Comparison of ENCODE assay signal across 13 cellular contexts in the genomic region with DNA sequence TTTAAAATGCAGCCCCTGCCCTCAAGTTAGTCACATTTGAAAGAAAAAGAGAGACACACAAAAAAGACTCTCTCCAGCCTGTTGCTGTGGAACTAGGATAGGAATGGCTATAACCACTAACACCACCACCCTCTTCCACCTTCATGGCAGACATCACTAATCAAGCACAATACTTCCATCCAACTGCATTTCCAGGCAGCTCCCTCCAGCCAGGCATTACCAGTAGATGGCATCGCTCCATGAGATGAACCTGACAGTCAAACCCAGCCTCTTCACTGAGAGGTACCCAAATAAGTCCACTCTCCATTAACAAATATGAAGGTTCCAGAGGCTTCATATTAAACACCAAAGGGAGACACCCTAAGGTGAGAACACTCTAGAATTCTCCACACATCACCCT. TPM values are rescaled to one million over a fixed set of nuclear protein-coding genes. Genes with fewer than 3 reads are reported as not detected.
DNase-seq lines count a peak whose midpoint lies in the region; ATAC-seq, FAIRE-seq and TF ChIP-seq lines count a peak whose summit lies in the region.
"Had no signal": no experiment of that assay in that cellular context is flagged by ENCODE, and none has a peak within 500 bp of the region (broad histone marks: within the 10 kb centered on the region; RNA-seq: fewer than 3 reads in every experiment).

No MANE protein-coding gene starts in this region.

- no peak overlapping the region for H2BK12ac ChIP-seq in H9 (ENCODE audit: insufficient read length, low read depth, low read length)

- peaks cover 16 to 37% (median 19%) of the 10 kb centered on the region in 3 experiments for H3K36me3 Mint-ChIP-seq in H9 (ENCODE audit: insufficient read depth in 1 of 3, low read depth in 3 of 3)

- CTCF ChIA-PET in PC-9 (lab: Charles Lee), result no interaction called here

- no peaks in the 10 kb centered on the region for H4K20me1 ChIP-seq in H9 (ENCODE audit: control insufficient read depth, insufficient read depth, insufficient read length)
- H4K20me1 ChIP-seq in PC-9 (ENCODE audit: insufficient read depth), result no peaks in the 10 kb centered on the region
- H4K20me1 ChIP-seq in keratinocyte (ENCODE audit: control insufficient read depth, extremely low read depth, insufficient read depth, low read length), result no peaks in the 10 kb centered on the region

- no peak overlapping the region for H3K4ac ChIP-seq in H9 (ENCODE audit: low read depth, low read length)

- H2BK120ac ChIP-seq in H9 (ENCODE audit: low read depth, low read length, poor library complexity, severe bottlenecking), result no peak overlapping the region

- H3K4me2 ChIP-seq in H9 (ENCODE audit: insufficient read depth, insufficient read length, low read length), result no peak overlapping the region
- no peak overlapping the region for H3K4me2 ChIP-seq in PC-9
- H3K4me2 ChIP-seq in keratinocyte (ENCODE audit: control insufficient read depth, extremely low read depth, insufficient read depth, low read depth, low read length), result no peak overlapping the region

- peaks cover 4% of the 10 kb centered on the region; the same call in 1 of the 2 replicates for H3K36me3 ChIP-seq in PC-9 (ENCODE audit: low read depth)
- peaks cover 8 to 9% of the 10 kb centered on the region in 2 experiments for H3K36me3 ChIP-seq in keratinocyte (ENCODE audit: control insufficient read depth in 2 of 2, extremely low read depth in 1 of 2, insufficient read depth in 2 of 2, low read length in 2 of 2)

- H3K4me3 Mint-ChIP-seq in H9, result no peak overlapping the region; a peak in 1 of 5 replicates
- H3K4me3 Mint-ChIP-seq: dendritic cell treated with granulocyte-macrophage colony-stimulating factor and Interleukin-4, amounts not matched to agents 40 ng/mL and 50 ng/mL, for 4 days; naive thymus-derived CD8-positive, alpha-beta T cell had no signal

- no peak overlapping the region for H3K14ac ChIP-seq in H9 (ENCODE audit: insufficient read depth, low read length)

- no TSS peak for BruUV-seq in PC-9 (replicated peaks; lab: Mats Ljungman, UMichigan)

- no peaks in the 10 kb centered on the region for H3K9me1 ChIP-seq in keratinocyte (ENCODE audit: control insufficient read depth, extremely low read depth, insufficient read depth, low read length)

- FAIRE-seq in keratinocyte (lab: Jason Lieb, UNC), result no peak
- no peak for FAIRE-seq in urothelium cell line (lab: Jason Lieb, UNC)

- no peak overlapping the region for H3K9ac ChIP-seq in H9 (ENCODE audit: extremely low read depth, insufficient read length, low read length)
- no peak overlapping the region for H3K9ac ChIP-seq in keratinocyte (ENCODE audit: control insufficient read depth, extremely low read depth, insufficient read depth, low read length)

- POLR2A ChIA-PET in PC-9 (lab: Charles Lee; ENCODE audit: unreplicated experiment), result interaction anchor here (0.6 kb wide), 1 partner anchor 118 kb away, joined by 5 read pairs; no protein-coding TSS in a partner anchor

- H3T11ph ChIP-seq in H9 (ENCODE audit: low read length), result no peak overlapping the region

- TF ChIP-seq CTCF in H9 (conservative IDR thresholded peaks at IDR 0.05) (peak; percentile 31; the same call in 1 of the 3 replicates), PC-9 (conservative IDR thresholded peaks at IDR 0.05) (peak; percentile 40; the same call in 1 of the 2 replicates), keratinocyte (optimal IDR thresholded peaks at IDR 0.05 in 1 of 3, IDR thresholded peaks at IDR 0.05 in 1 of 3, conservative IDR thresholded peaks at IDR 0.05 in 1 of 3; ENCODE audit: extremely low read depth in 1 of 3, insufficient read depth in 2 of 3, low read length in 3 of 3) (peak in 2 of 3 experiments; percentile 11 to 61)

- no peaks in the 10 kb centered on the region; the same call in 1 of the 2 replicates for H3F3A ChIP-seq in PC-9 (ENCODE audit: insufficient read depth, low read depth)

- H2BK20ac ChIP-seq in H9 (ENCODE audit: low read depth, low read length, poor library complexity, severe bottlenecking), result no peak overlapping the region

- no peak overlapping the region for H2AK5ac ChIP-seq in H9 (ENCODE audit: insufficient read length, low read length)

- no peak overlapping the region for H4K5ac ChIP-seq in H9 (ENCODE audit: insufficient read length, low read depth, low read length)

- H2AFZ ChIP-seq in H9 (ENCODE audit: low read length) (no peak overlapping the region), PC-9 (no peak overlapping the region), keratinocyte (ENCODE audit: control insufficient read depth, low read length) (no peak overlapping the region)

- ATAC-seq in esophagus mucosa, result no peak
- ATAC-seq in GM21619 (IDR thresholded peaks at IDR 0.05; ENCODE audit: unreplicated experiment), result no peak
- ATAC-seq: heart right ventricle; naive thymus-derived CD8-positive, alpha-beta T cell had no signal

- H3K27me3 Mint-ChIP-seq in H9 (ENCODE audit: low read depth), result peaks cover 1% of the 10 kb centered on the region; the same call in 1 of the 2 replicates
- H3K27me3 Mint-ChIP-seq: dendritic cell treated with granulocyte-macrophage colony-stimulating factor and Interleukin-4, amounts not matched to agents 40 ng/mL and 50 ng/mL, for 4 days; naive thymus-derived CD8-positive, alpha-beta T cell had no signal

- no CpG with 5 or more reads among the region's 1 CpG for WGBS in H9 (ENCODE audit: extremely low coverage, insufficient read length, low lambda C conversion rate)

- H3K4me1 ChIP-seq in H9 (ENCODE audit: insufficient read depth, low read length) (no peaks in the 10 kb centered on the region), PC-9 (replicated peaks; ENCODE audit: insufficient read depth) (no peaks in the 10 kb centered on the region), keratinocyte (ENCODE audit: control insufficient read depth, extremely low read depth, insufficient read depth, low read length) (no peaks in the 10 kb centered on the region)

- H3K79me2 ChIP-seq in H9 (ENCODE audit: insufficient read depth, low read length) (no peaks in the 10 kb centered on the region), PC-9 (ENCODE audit: low read depth) (no peaks in the 10 kb centered on the region), keratinocyte (ENCODE audit: control insufficient read depth, insufficient read depth, low read length) (no peaks in the 10 kb centered on the region)

- no peaks in the 10 kb centered on the region for H3K9me3 ChIP-seq in H9 (ENCODE audit: control insufficient read depth, low read depth, low read length)
- no peaks in the 10 kb centered on the region for H3K9me3 ChIP-seq in PC-9 (ENCODE audit: insufficient read depth, low read depth)
- H3K9me3 ChIP-seq in keratinocyte (ENCODE audit: control insufficient read depth, low read depth, low read length), result no peaks in the 10 kb centered on the region
- H3K9me3 ChIP-seq: heart right ventricle had no signal

- H3K27ac Mint-ChIP-seq in H9, result no peak overlapping the region
- H3K27ac Mint-ChIP-seq: dendritic cell treated with granulocyte-macrophage colony-stimulating factor and Interleukin-4, amounts not matched to agents 40 ng/mL and 50 ng/mL, for 4 days had no signal

- H3K56ac ChIP-seq in H9 (ENCODE audit: insufficient read length, low read depth, low read length), result no peak overlapping the region

- no peak overlapping the region for H2BK15ac ChIP-seq in H9 (ENCODE audit: low read depth, low read length)

- no peak overlapping the region for H3K23ac ChIP-seq in H9 (ENCODE audit: insufficient read length, low read depth, low read length)

- DNase-seq in NCI-H2196 treated with DMSO at 0.1 percent for 48 hours (lab: John Stamatoyannopoulos, UW; ENCODE audit: unreplicated experiment) (peak; percentile 16), NCI-H2196 (lab: John Stamatoyannopoulos, UW; ENCODE audit: unreplicated experiment) (no peak), H9 (peak; percentile 42), PC-9 (no peak), keratinocyte (ENCODE audit: low read depth, low spot score) (no peak), urothelium cell line (ENCODE audit: low spot score) (no peak)
- DNase-seq: heart right ventricle; naive thymus-derived CD8-positive, alpha-beta T cell; NCI-H2081 treated with DMSO at 0.1 percent for 48 hours; stimulated activated CD4-positive, alpha-beta T cell treated with anti-CD3 and anti-CD28 coated beads, Interleukin-2, amount 100 ng/mL, for 24 hours had no signal

- dilution Hi-C loops in keratinocyte (cut with MboI; ENCODE audit: extremely low pct_ligation_motif_present, low sequenced_read_pairs), result no loop called here

- no peak overlapping the region for H2BK5ac ChIP-seq in H9 (ENCODE audit: insufficient read length, low read length)

- H3K9me2 ChIP-seq in PC-9 (ENCODE audit: insufficient read depth), result no peaks in the 10 kb centered on the region

- no peak overlapping the region for H3K4me3 ChIP-seq in PC-9
- H3K4me3 ChIP-seq in keratinocyte (ENCODE audit: control insufficient read depth in 2 of 3, extremely low read depth in 1 of 3, insufficient read depth in 2 of 3, low read depth in 1 of 3, low read length in 3 of 3), result no peak overlapping the region
- H3K4me3 ChIP-seq: heart right ventricle had no signal

- H3K18ac ChIP-seq in H9 (ENCODE audit: insufficient read length, low read depth, low read length), result no peak overlapping the region

- intact Hi-C loops in PC-9 (cut with micrococcal nuclease; ENCODE audit: unreplicated experiment), result loop anchor here (5.0 kb wide), 2 partner anchors 112 to 113 kb away; partner anchors contain the start of gene SDSL

- H3K23me2 ChIP-seq in H9 (ENCODE audit: insufficient read length, low read depth, low read length, poor library complexity, severe bottlenecking), result no peaks in the 10 kb centered on the region

- no peaks in the 10 kb centered on the region for H3K27me3 ChIP-seq in H9 (ENCODE audit: insufficient read depth, low read length)
- H3K27me3 ChIP-seq in PC-9 (ENCODE audit: insufficient read depth, low read depth), result no peaks in the 10 kb centered on the region
- H3K27me3 ChIP-seq in keratinocyte (ENCODE audit: control insufficient read depth, extremely low read depth, insufficient read depth, low read length), result no peaks in the 10 kb centered on the region
- H3K27me3 ChIP-seq: heart right ventricle had no signal

- H3K4me1 Mint-ChIP-seq in H9, result peaks cover 3 to 7% of the 10 kb centered on the region in 2 experiments; a peak in 1 of 4 replicates

- no peak overlapping the region for H4K8ac ChIP-seq in H9 (replicated peaks; ENCODE audit: insufficient read length, low read depth, low read length)

- H3K9me3 Mint-ChIP-seq in H9, result peaks cover 4 to 5% of the 10 kb centered on the region in 2 experiments; a peak in 2 of 5 replicates
- H3K9me3 Mint-ChIP-seq: dendritic cell treated with granulocyte-macrophage colony-stimulating factor and Interleukin-4, amounts not matched to agents 40 ng/mL and 50 ng/mL, for 4 days; naive thymus-derived CD8-positive, alpha-beta T cell had no signal

- no peaks in the 10 kb centered on the region for H3K79me1 ChIP-seq in H9 (ENCODE audit: insufficient read depth, low read depth, low read length, poor library complexity, severe bottlenecking)

- no peak overlapping the region for H4K91ac ChIP-seq in H9 (ENCODE audit: insufficient read length, low read depth, low read length)

- H3K27ac ChIP-seq in H9 (ENCODE audit: insufficient read length, low read depth, low read length) (no peak overlapping the region), PC-9 (no peak overlapping the region), keratinocyte (ENCODE audit: control insufficient read depth, insufficient read depth, low read length) (no peak overlapping the region)
- H3K27ac ChIP-seq: heart right ventricle had no signal

RNA-seq across cellular contexts. Expression of gene SLC8B1, which starts 24.4 kb away (rescaled TPM):
- total RNA-seq in H9 (2021) (10.4 and 10.6 TPM in 2 replicates), PC-9 (2021) (29.0 and 39.1 TPM in 2 replicates), esophagus mucosa (16.8 TPM)
- polyA plus RNA-seq in keratinocyte, result 8.0 to 14.6 TPM (median 8.8 TPM) in 3 replicates
- polyA plus RNA-seq in keratinocyte (2011; ENCODE audit: low read depth), result 12.3 TPM
- polyA plus RNA-seq in keratinocyte (2011; cell fraction: cytosol; rRNA removed), result 4.8 and 6.2 TPM in 2 replicates
- polyA plus RNA-seq in keratinocyte (2011; cell fraction: nucleus; rRNA removed), result 29.3 and 33.4 TPM in 2 replicates
- 8.4 and 12.9 TPM in 2 replicates for polyA plus RNA-seq in keratinocyte (2012; ENCODE audit: low replicate concordance)
- polyA minus RNA-seq in keratinocyte, result 20.9 to 40.4 TPM (median 30.6 TPM) in 3 replicates
- polyA minus RNA-seq in keratinocyte (2011; cell fraction: cytosol; rRNA and poly(A)+ RNA removed), result 11.9 TPM
- 17.9 and 30.6 TPM in 2 replicates for polyA minus RNA-seq in keratinocyte (2011; cell fraction: nucleus; rRNA and poly(A)+ RNA removed)

RNA-seq across cellular contexts. Expression of gene PLBD2, which starts 47.9 kb away (rescaled TPM):
- total RNA-seq in H9 (2021), result 31.4 and 35.6 TPM in 2 replicates
- total RNA-seq in PC-9 (2021), result 30.7 and 33.8 TPM in 2 replicates
- polyA plus RNA-seq in keratinocyte, result 6.4 to 12.9 TPM (median 10.8 TPM) in 3 replicates
- 4.9 TPM for polyA plus RNA-seq in keratinocyte (2011; ENCODE audit: low read depth)
- 8.4 and 14.5 TPM in 2 replicates for polyA plus RNA-seq in keratinocyte (2011; cell fraction: cytosol; rRNA removed)
- polyA plus RNA-seq in keratinocyte (2011; cell fraction: nucleus; rRNA removed), result 52.6 and 56.5 TPM in 2 replicates
- polyA plus RNA-seq in keratinocyte (2012; ENCODE audit: low replicate concordance), result 14.5 and 32.7 TPM in 2 replicates
- polyA minus RNA-seq in keratinocyte, result 19.2 to 64.9 TPM (median 19.6 TPM) in 3 replicates
- polyA minus RNA-seq in keratinocyte (2011; cell fraction: cytosol; rRNA and poly(A)+ RNA removed), result 34.5 TPM
- 60.8 and 67.2 TPM in 2 replicates for polyA minus RNA-seq in keratinocyte (2011; cell fraction: nucleus; rRNA and poly(A)+ RNA removed)
- total RNA-seq in esophagus mucosa, result 14.1 TPM

Comparison
In these comparisons a context has a peak if more than half of its experiments do, and no peak if none do; other contexts are left out.
1. DNase-seq: peak in NCI-H2196 treated with DMSO at 0.1 percent for 48 hours (single experiment) and H9 (single experiment); none in NCI-H2196 (single experiment), PC-9 (0 of 2), keratinocyte (single experiment) and urothelium cell line (single experiment).
2. Peak in every context shown above with its lines, with median percentiles within 50 percentile points of each other: CTCF ChIP-seq.